ENCODE assay signal across 24 cellular contexts in the genomic region with DNA sequence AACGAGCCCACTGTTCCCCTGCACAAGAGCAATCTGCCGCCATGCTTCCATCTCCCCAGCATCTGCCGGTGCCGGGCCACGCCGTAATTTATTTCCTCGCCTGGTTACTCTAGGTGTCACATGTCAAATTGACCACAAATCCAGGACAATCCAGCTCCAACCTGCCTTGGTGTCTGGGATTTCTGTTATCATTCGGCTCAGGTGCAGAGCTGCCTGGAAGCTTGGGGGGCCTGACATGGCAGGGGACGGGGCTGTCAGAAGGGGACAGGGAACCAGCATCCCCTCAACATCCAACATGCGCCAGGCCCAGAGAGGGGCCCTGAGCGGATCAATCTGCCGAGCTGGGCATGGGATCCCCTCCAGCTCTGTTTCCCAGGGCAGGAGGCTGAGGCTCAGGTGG. TPM values are rescaled to one million over a fixed set of nuclear protein-coding genes. Genes with fewer than 3 reads are reported as not detected.
DNase-seq lines count a peak whose midpoint lies in the region; ATAC-seq, FAIRE-seq and TF ChIP-seq lines count a peak whose summit lies in the region.
"Had no signal": no experiment of that assay in that cellular context is flagged by ENCODE, and none has a peak within 500 bp of the region (broad histone marks: within the 10 kb centered on the region; RNA-seq: fewer than 3 reads in every experiment).

No MANE protein-coding gene starts in this region.

- no peaks in the 10 kb centered on the region for H3K36me3 ChIP-seq in neural progenitor cell
- no peaks in the 10 kb centered on the region for H3K36me3 ChIP-seq in SJCRH30

- H3K9ac ChIP-seq in neural progenitor cell, result no peak overlapping the region

- H3K4me3 ChIP-seq in neural progenitor cell, result no peak overlapping the region
- H3K4me3 ChIP-seq in SJCRH30, result no peak overlapping the region
- H3K4me3 ChIP-seq: A549, GM23338 had no signal

- H3K36me3 Mint-ChIP-seq in WTC11, result no peaks in the 10 kb centered on the region
- peaks cover 4% of the 10 kb centered on the region for H3K36me3 Mint-ChIP-seq in neural progenitor cell
- H3K36me3 Mint-ChIP-seq: CD4-positive, alpha-beta memory T cell had no signal

- H3K27ac Mint-ChIP-seq in WTC11 (0 out of 2 replicates have a peak overlapping the region, but pooled peaks have one; percentile 7), neural progenitor cell (peak overlapping the region; percentile 63)
- H3K27ac Mint-ChIP-seq: CD4-positive, alpha-beta memory T cell; GM23338 had no signal

- FAIRE-seq in GM12892 (lab: Jason Lieb, UNC), result peak; percentile 14
- FAIRE-seq: A549, GM12891, GM19239 had no signal

- H3K79me2 ChIP-seq in neural progenitor cell (ENCODE audit: low read depth), result no peaks in the 10 kb centered on the region

- POLR2A ChIA-PET in WTC11 (lab: Charles Lee), result interaction anchor here (1.9 kb wide), 1 partner anchor 10 kb away, joined by 12 read pairs; a partner anchor contains a TSS

- DNase-seq in GM12892 (ENCODE audit: insufficient read length) (no peak), WTC11 (ENCODE audit: low spot score) (no peak), left kidney (ENCODE audit: low read depth, low spot score) (peak; percentile 71), neural progenitor cell (ENCODE audit: low spot score) (no peak), SJCRH30 (no peak)
- DNase-seq: 8988T; ACHN; AML-193; C1 segment of cervical spinal cord; Calu3; CD4-positive, alpha-beta memory T cell; COR-L47; DMS53; DMS79 treated with DMSO at 0.1 percent for 48 hours; GF-D8; H7; HCEC 1CT had no signal

- CTCF ChIA-PET in WTC11 (lab: Charles Lee), result interaction anchor here (1.3 to 1.6 kb wide), 3 partner anchors 10 to 58 kb away, joined by 3 to 8 read pairs (median 6); a partner anchor contains a TSS

- H3K9me3 ChIP-seq in neural progenitor cell (ENCODE audit: low read depth) (no peaks in the 10 kb centered on the region), SJCRH30 (replicated peaks) (no peaks in the 10 kb centered on the region)
- H3K9me3 ChIP-seq: A549 had no signal

- ATAC-seq in WTC11, result no peak
- ATAC-seq in GM19397 (IDR thresholded peaks at IDR 0.05; ENCODE audit: unreplicated experiment), result no peak
- ATAC-seq in HG03354 (IDR thresholded peaks at IDR 0.05; ENCODE audit: poor library complexity, severe bottlenecking, unreplicated experiment), result no peak
- no peak for ATAC-seq in GM18868 (IDR thresholded peaks at IDR 0.05; ENCODE audit: unreplicated experiment)
- ATAC-seq: A549, GM23338 had no signal

- H3K27ac ChIP-seq in neural progenitor cell (no peak overlapping the region), SJCRH30 (no peak overlapping the region)
- H3K27ac ChIP-seq: A549 had no signal

- no peak overlapping the region for H3K4me2 ChIP-seq in neural progenitor cell
- H3K4me2 ChIP-seq: A549, GM23338 had no signal

- H4K20me1 ChIP-seq in neural progenitor cell (ENCODE audit: low read depth), result no peaks in the 10 kb centered on the region

- TF ChIP-seq CTCF in WTC11 (IDR thresholded peaks at IDR 0.05) (no peak), neural progenitor cell (IDR thresholded peaks at IDR 0.05) (no peak)

- TF ChIP-seq POLR2A in GM12892 (IDR thresholded peaks at IDR 0.05; ENCODE audit: low read depth, low read length), result no peak

- H3K27me3 Mint-ChIP-seq in WTC11 (ENCODE audit: low read depth) (peaks cover 2% of the 10 kb centered on the region; the same call in 1 of the 2 replicates), neural progenitor cell (ENCODE audit: insufficient read depth, low read depth) (peaks cover 2% of the 10 kb centered on the region)
- H3K27me3 Mint-ChIP-seq: CD4-positive, alpha-beta memory T cell had no signal

- H3K4me3 Mint-ChIP-seq in WTC11 (no peak overlapping the region), neural progenitor cell (no peak overlapping the region)
- H3K4me3 Mint-ChIP-seq: CD4-positive, alpha-beta memory T cell; GM23338 had no signal

- H3K4me1 ChIP-seq in neural progenitor cell (no peaks in the 10 kb centered on the region), SJCRH30 (no peaks in the 10 kb centered on the region)
- H3K4me1 ChIP-seq: A549 had no signal

- H3F3A ChIP-seq in neural progenitor cell (ENCODE audit: low read depth), result no peaks in the 10 kb centered on the region

- H3K27me3 ChIP-seq in neural progenitor cell, result no peaks in the 10 kb centered on the region
- H3K27me3 ChIP-seq in SJCRH30, result no peaks in the 10 kb centered on the region

- H3K9me3 Mint-ChIP-seq in WTC11 (no peaks in the 10 kb centered on the region), neural progenitor cell (no peaks in the 10 kb centered on the region)
- H3K9me3 Mint-ChIP-seq: CD4-positive, alpha-beta memory T cell; GM23338 had no signal

- no peak overlapping the region for H2AFZ ChIP-seq in neural progenitor cell (replicated peaks)
- H2AFZ ChIP-seq: GM23338 had no signal

- no peaks in the 10 kb centered on the region for H3K4me1 Mint-ChIP-seq in WTC11
- peaks cover 2% of the 10 kb centered on the region for H3K4me1 Mint-ChIP-seq in neural progenitor cell
- H3K4me1 Mint-ChIP-seq: CD4-positive, alpha-beta memory T cell; GM23338 had no signal

TF ChIP-seq in WTC11, 78 proteins besides CTCF, POLR2A, EP300 and RAD21:
- TF ChIP-seq ZBTB21 (CRISPR knock-in tag; IDR thresholded peaks at IDR 0.05; ENCODE audit: borderline replicate concordance), result no peak
- no peak for TF ChIP-seq ZNF317 (CRISPR knock-in tag; IDR thresholded peaks at IDR 0.05; ENCODE audit: borderline replicate concordance, low read depth)
- TF ChIP-seq ZNF423 (CRISPR knock-in tag; IDR thresholded peaks at IDR 0.05), result no peak
- TF ChIP-seq, protein P1, sequence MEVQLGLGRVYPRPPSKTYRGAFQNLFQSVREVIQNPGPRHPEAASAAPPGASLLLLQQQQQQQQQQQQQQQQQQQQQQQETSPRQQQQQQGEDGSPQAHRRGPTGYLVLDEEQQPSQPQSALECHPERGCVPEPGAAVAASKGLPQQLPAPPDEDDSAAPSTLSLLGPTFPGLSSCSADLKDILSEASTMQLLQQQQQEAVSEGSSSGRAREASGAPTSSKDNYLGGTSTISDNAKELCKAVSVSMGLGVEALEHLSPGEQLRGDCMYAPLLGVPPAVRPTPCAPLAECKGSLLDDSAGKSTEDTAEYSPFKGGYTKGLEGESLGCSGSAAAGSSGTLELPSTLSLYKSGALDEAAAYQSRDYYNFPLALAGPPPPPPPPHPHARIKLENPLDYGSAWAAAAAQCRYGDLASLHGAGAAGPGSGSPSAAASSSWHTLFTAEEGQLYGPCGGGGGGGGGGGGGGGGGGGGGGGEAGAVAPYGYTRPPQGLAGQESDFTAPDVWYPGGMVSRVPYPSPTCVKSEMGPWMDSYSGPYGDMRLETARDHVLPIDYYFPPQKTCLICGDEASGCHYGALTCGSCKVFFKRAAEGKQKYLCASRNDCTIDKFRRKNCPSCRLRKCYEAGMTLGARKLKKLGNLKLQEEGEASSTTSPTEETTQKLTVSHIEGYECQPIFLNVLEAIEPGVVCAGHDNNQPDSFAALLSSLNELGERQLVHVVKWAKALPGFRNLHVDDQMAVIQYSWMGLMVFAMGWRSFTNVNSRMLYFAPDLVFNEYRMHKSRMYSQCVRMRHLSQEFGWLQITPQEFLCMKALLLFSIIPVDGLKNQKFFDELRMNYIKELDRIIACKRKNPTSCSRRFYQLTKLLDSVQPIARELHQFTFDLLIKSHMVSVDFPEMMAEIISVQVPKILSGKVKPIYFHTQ (CRISPR knock-in tag; IDR thresholded peaks at IDR 0.05), result no peak
- TF ChIP-seq IRF2 (CRISPR knock-in tag; IDR thresholded peaks at IDR 0.05; ENCODE audit: borderline replicate concordance, low read depth), result no peak
- TF ChIP-seq KAT7 (CRISPR knock-in tag; IDR thresholded peaks at IDR 0.05; ENCODE audit: borderline replicate concordance), result no peak

RNA-seq across cellular contexts. Expression of a gene that starts 47.9 kb away (rescaled TPM):
- 22.5 TPM for polyA plus RNA-seq in GM12892 (2012; ENCODE audit: missing spikeins)
- total RNA-seq in WTC11 (2021) (44.0 to 49.5 TPM (median 47.7 TPM) in 3 replicates), neural progenitor cell (ENCODE audit: low replicate concordance) (25.1 and 28.6 TPM in 2 replicates)
- total RNA-seq in SJCRH30 (2014; rRNA removed; shearing (Covaris generic)), result 29.1 and 30.7 TPM in 2 replicates
